In the genomic region with DNA sequence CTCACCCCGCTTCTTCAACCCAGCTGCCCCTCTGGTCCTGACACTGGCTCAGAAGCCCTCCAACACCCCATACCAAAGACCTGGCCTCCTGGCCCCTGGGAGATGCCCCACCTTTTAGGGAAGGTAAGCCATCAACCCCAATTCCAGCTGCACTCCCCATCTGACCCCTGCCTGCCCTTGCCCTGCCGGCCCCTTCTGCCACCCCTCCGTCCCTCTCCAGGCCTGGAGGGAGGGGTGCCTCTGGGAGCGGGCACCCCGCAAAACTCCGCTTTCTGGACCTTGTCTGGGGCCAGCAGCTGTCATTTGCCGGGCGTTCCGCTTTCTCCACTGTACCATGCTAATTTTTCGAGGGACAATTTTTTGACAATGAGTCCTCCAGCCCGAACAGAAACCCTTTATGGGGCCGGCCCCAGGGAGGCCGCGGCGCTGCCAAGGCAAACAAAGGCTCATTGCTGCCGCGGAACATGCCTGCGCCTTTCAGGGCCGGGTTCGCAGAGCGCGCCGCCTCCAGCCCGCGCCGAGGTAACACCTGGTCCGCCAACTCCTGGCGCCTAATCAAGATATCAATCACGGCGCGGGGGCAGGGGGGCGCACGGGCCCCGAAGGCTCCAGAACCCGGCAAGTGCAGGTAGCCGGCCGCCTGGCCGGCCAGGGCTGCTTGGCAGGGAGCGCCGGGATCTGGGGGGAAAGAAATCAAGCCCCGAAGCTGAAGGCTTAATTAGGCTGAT, we compare ENCODE assay signal across 10 cellular contexts.
DNase-seq lines count a peak whose midpoint lies in the region; ATAC-seq and TF ChIP-seq lines count a peak whose summit lies in the region.
"Had no signal": no experiment of that assay in that cellular context is flagged by ENCODE, and none has a peak within 500 bp of the region (broad histone marks: within the 10 kb centered on the region; RNA-seq: fewer than 3 reads in every experiment).

No MANE protein-coding gene starts in this region.

- peak overlapping the region; percentile 61 for H3K4me3 Mint-ChIP-seq in activated CD4-positive, alpha-beta T cell treated with anti-CD3 and anti-CD28 coated beads, Interleukin-2, amount 10 ng/mL, durations not matched to agents 24 days and 14 days
- H3K4me3 Mint-ChIP-seq in brain, result peak overlapping the region; percentile 70 to 82 (median 76)

- H3K4me1 Mint-ChIP-seq in activated CD4-positive, alpha-beta T cell treated with anti-CD3 and anti-CD28 coated beads, Interleukin-2, amount 10 ng/mL, durations not matched to agents 24 days and 14 days, result peaks cover 3% of the 10 kb centered on the region
- H3K4me1 Mint-ChIP-seq in brain, result peaks cover 50% of the 10 kb centered on the region

- H3K27ac ChIP-seq in skin epidermis, result peak overlapping the region in 2 of 21 experiments; percentile 1 to 11
- H3K27ac ChIP-seq: BLaER1 treated with 17β-estradiol and CSF1 and Interleukin-3, amounts not matched to agents 10 nM and 100 nM had no signal

- H3K27me3 Mint-ChIP-seq in activated CD4-positive, alpha-beta T cell treated with anti-CD3 and anti-CD28 coated beads, Interleukin-2, amount 10 ng/mL, durations not matched to agents 24 days and 14 days, result peaks cover 54% of the 10 kb centered on the region
- H3K27me3 Mint-ChIP-seq in brain, result peaks cover 25% of the 10 kb centered on the region

- no peak for TF ChIP-seq CTCF in brain (conservative IDR thresholded peaks at IDR 0.05)

- DNase-seq in activated CD4-positive, alpha-beta T cell treated with anti-CD3 and anti-CD28 coated beads, Interleukin-2, amount 10 ng/mL, durations not matched to agents 24 days and 14 days, result no peak
- DNase-seq in activated CD4-positive, alpha-beta T cell treated with anti-CD3 and anti-CD28 coated beads, Interleukin-2, amount 50 U/mL, for 48 hours, result no peak
- DNase-seq in iPS-NIHi11 (ENCODE audit: low spot score) (peak; percentile 87), HT-29 (ENCODE audit: low spot score) (no peak)

- ATAC-seq in GM18909 (IDR thresholded peaks at IDR 0.05; ENCODE audit: poor library complexity, unreplicated experiment) (no peak), GM21576 (IDR thresholded peaks at IDR 0.05; ENCODE audit: unreplicated experiment) (no peak)
- ATAC-seq: Panc1 had no signal

- H3K4me3 ChIP-seq in skin epidermis, result peak overlapping the region in 4 of 7 experiments; percentile 8 to 29 (median 20)
- H3K4me3 ChIP-seq: BLaER1 treated with 17β-estradiol and CSF1 and Interleukin-3, amounts not matched to agents 10 nM and 100 nM had no signal

- H3K27ac Mint-ChIP-seq in activated CD4-positive, alpha-beta T cell treated with anti-CD3 and anti-CD28 coated beads, Interleukin-2, amount 10 ng/mL, durations not matched to agents 24 days and 14 days, result no peak overlapping the region
- peak overlapping the region; percentile 78 to 98 (median 90) for H3K27ac Mint-ChIP-seq in brain

- intact Hi-C loops in activated CD4-positive, alpha-beta T cell treated with anti-CD3 and anti-CD28 coated beads, Interleukin-2, amount 10 ng/mL, durations not matched to agents 24 days and 14 days (cut with micrococcal nuclease), result no loop called here

- no peaks in the 10 kb centered on the region for H3K9me3 Mint-ChIP-seq in activated CD4-positive, alpha-beta T cell treated with anti-CD3 and anti-CD28 coated beads, Interleukin-2, amount 10 ng/mL, durations not matched to agents 24 days and 14 days
- H3K9me3 Mint-ChIP-seq in brain, result peaks cover 0 to 4% (median 3%) of the 10 kb centered on the region in 5 experiments

- H3K36me3 Mint-ChIP-seq in activated CD4-positive, alpha-beta T cell treated with anti-CD3 and anti-CD28 coated beads, Interleukin-2, amount 10 ng/mL, durations not matched to agents 24 days and 14 days (ENCODE audit: low read depth), result no peaks in the 10 kb centered on the region
- H3K36me3 Mint-ChIP-seq in brain, result no peaks in the 10 kb centered on the region
